Comparison of ENCODE assay signal across 17 cellular contexts in genomic region chr7:152862033-152862432, GRCh38.
DNase-seq lines count a peak whose midpoint lies in the region; ATAC-seq and TF ChIP-seq lines count a peak whose summit lies in the region.
"Had no signal": no experiment of that assay in that cellular context is flagged by ENCODE, and none has a peak within 500 bp of the region (broad histone marks: within the 10 kb centered on the region; RNA-seq: fewer than 3 reads in every experiment).

No MANE protein-coding gene starts in this region.

- H3K79me2 ChIP-seq in OCI-LY7 (ENCODE audit: insufficient read depth, low read depth, low read length), result no peaks in the 10 kb centered on the region

- POLR2A ChIA-PET in OCI-LY7 (lab: Charles Lee), result no interaction called here

- H3K36me3 Mint-ChIP-seq in activated naive CD8-positive, alpha-beta T cell treated with anti-CD3 and anti-CD28 coated beads, Interleukin-2, amount 50 U/mL, for 24 hours (ENCODE audit: low read depth), result peaks cover 9% of the 10 kb centered on the region
- H3K36me3 Mint-ChIP-seq in activated naive CD8-positive, alpha-beta T cell treated with anti-CD3 and anti-CD28 coated beads for 36 hours, result peaks cover 12% of the 10 kb centered on the region
- no peaks in the 10 kb centered on the region for H3K36me3 Mint-ChIP-seq in stimulated activated effector memory CD8-positive, alpha-beta T cell treated with anti-CD3 and anti-CD28 coated beads, Interleukin-12 subunit alpha, Interleukin-12 subunit beta, amount 100 ng/mL, for 72 hours

- no TSS peak for BruUV-seq in OCI-LY7 (replicated peaks; lab: Mats Ljungman, UMichigan)

- H3K36me3 ChIP-seq in lower lobe of right lung (no peaks in the 10 kb centered on the region), OCI-LY7 (ENCODE audit: insufficient read depth, low read length) (no peaks in the 10 kb centered on the region)

- intact Hi-C loops in lower lobe of right lung (cut with DNase I) (no loop called here), OCI-LY7 (cut with micrococcal nuclease; ENCODE audit: unreplicated experiment) (no loop called here)

- no peak for DNase-seq in activated naive CD8-positive, alpha-beta T cell treated with anti-CD3 and anti-CD28 coated beads, Interleukin-2, amount 50 U/mL, for 24 hours
- no peak for DNase-seq in activated naive CD8-positive, alpha-beta T cell treated with anti-CD3 and anti-CD28 coated beads for 36 hours
- DNase-seq in NB4 (ENCODE audit: low read depth) (peak; percentile 92), UCSD-AML1 (lab: John Stamatoyannopoulos, UW; ENCODE audit: unreplicated experiment) (peak; percentile 50), lower lobe of right lung (no peak), OCI-LY7 (ENCODE audit: low spot score) (no peak)
- DNase-seq in stimulated activated effector memory CD8-positive, alpha-beta T cell treated with anti-CD3 and anti-CD28 coated beads, Interleukin-12 subunit alpha, Interleukin-12 subunit beta, amount 100 ng/mL, for 72 hours (ENCODE audit: low spot score in 2 of 2), result no peak
- DNase-seq: ACHN, C1 segment of cervical spinal cord, NCI-H1092, NCI-H1436 treated with DMSO at 0.1 percent for 48 hours, NCI-H2029, NCI-H345, NCI-H524 treated with DMSO at 0.1 percent for 48 hours, OCI-M1, SHP77 had no signal

- H3K9me2 ChIP-seq in OCI-LY7 (ENCODE audit: insufficient read depth, low read length), result no peaks in the 10 kb centered on the region

- H3K4me2 ChIP-seq in OCI-LY7 (ENCODE audit: low read length), result no peak overlapping the region

- H3K27me3 Mint-ChIP-seq in activated naive CD8-positive, alpha-beta T cell treated with anti-CD3 and anti-CD28 coated beads, Interleukin-2, amount 50 U/mL, for 24 hours, result no peaks in the 10 kb centered on the region
- H3K27me3 Mint-ChIP-seq in activated naive CD8-positive, alpha-beta T cell treated with anti-CD3 and anti-CD28 coated beads for 36 hours, result no peaks in the 10 kb centered on the region

- TF ChIP-seq CTCF in NB4 (IDR thresholded peaks at IDR 0.05; ENCODE audit: low read depth, low read length) (no peak), lower lobe of right lung (IDR thresholded peaks at IDR 0.05) (no peak), OCI-LY7 (conservative IDR thresholded peaks at IDR 0.05; ENCODE audit: low read length) (no peak)

- peaks cover 5% of the 10 kb centered on the region for H3K4me1 Mint-ChIP-seq in activated naive CD8-positive, alpha-beta T cell treated with anti-CD3 and anti-CD28 coated beads, Interleukin-2, amount 50 U/mL, for 24 hours
- H3K4me1 Mint-ChIP-seq in activated naive CD8-positive, alpha-beta T cell treated with anti-CD3 and anti-CD28 coated beads for 36 hours, result peaks cover 3% of the 10 kb centered on the region
- peaks cover 7% of the 10 kb centered on the region for H3K4me1 Mint-ChIP-seq in stimulated activated effector memory CD8-positive, alpha-beta T cell treated with anti-CD3 and anti-CD28 coated beads, Interleukin-12 subunit alpha, Interleukin-12 subunit beta, amount 100 ng/mL, for 72 hours

- H3K27ac ChIP-seq in lower lobe of right lung (no peak overlapping the region), OCI-LY7 (ENCODE audit: low read depth, low read length, poor library complexity, severe bottlenecking) (no peak overlapping the region)

- no peaks in the 10 kb centered on the region for H3K4me1 ChIP-seq in lower lobe of right lung
- no peaks in the 10 kb centered on the region for H3K4me1 ChIP-seq in OCI-LY7 (ENCODE audit: insufficient read depth, low read length, poor library complexity, severe bottlenecking)

- no peak overlapping the region for H3K27ac Mint-ChIP-seq in activated naive CD8-positive, alpha-beta T cell treated with anti-CD3 and anti-CD28 coated beads, Interleukin-2, amount 50 U/mL, for 24 hours
- H3K27ac Mint-ChIP-seq in activated naive CD8-positive, alpha-beta T cell treated with anti-CD3 and anti-CD28 coated beads for 36 hours, result no peak overlapping the region
- peak overlapping the region; percentile 37 for H3K27ac Mint-ChIP-seq in stimulated activated effector memory CD8-positive, alpha-beta T cell treated with anti-CD3 and anti-CD28 coated beads, Interleukin-12 subunit alpha, Interleukin-12 subunit beta, amount 100 ng/mL, for 72 hours

- H3K9me3 Mint-ChIP-seq in activated naive CD8-positive, alpha-beta T cell treated with anti-CD3 and anti-CD28 coated beads, Interleukin-2, amount 50 U/mL, for 24 hours, result no peaks in the 10 kb centered on the region
- no peaks in the 10 kb centered on the region for H3K9me3 Mint-ChIP-seq in activated naive CD8-positive, alpha-beta T cell treated with anti-CD3 and anti-CD28 coated beads for 36 hours
- H3K9me3 Mint-ChIP-seq in stimulated activated effector memory CD8-positive, alpha-beta T cell treated with anti-CD3 and anti-CD28 coated beads, Interleukin-12 subunit alpha, Interleukin-12 subunit beta, amount 100 ng/mL, for 72 hours, result no peaks in the 10 kb centered on the region

- CTCF ChIA-PET in OCI-LY7 (lab: Charles Lee; ENCODE audit: unreplicated experiment), result no interaction called here

- H3K9me3 ChIP-seq in lower lobe of right lung, result no peaks in the 10 kb centered on the region
- no peaks in the 10 kb centered on the region for H3K9me3 ChIP-seq in OCI-LY7 (ENCODE audit: low read length)

- no peaks in the 10 kb centered on the region for H3K27me3 ChIP-seq in lower lobe of right lung (ENCODE audit: low read depth)

- TF ChIP-seq POLR2A in NB4 (IDR thresholded peaks at IDR 0.05; ENCODE audit: extremely low read depth, insufficient read length), result no peak

- no peak overlapping the region for H3K4me3 Mint-ChIP-seq in activated naive CD8-positive, alpha-beta T cell treated with anti-CD3 and anti-CD28 coated beads, Interleukin-2, amount 50 U/mL, for 24 hours
- H3K4me3 Mint-ChIP-seq in activated naive CD8-positive, alpha-beta T cell treated with anti-CD3 and anti-CD28 coated beads for 36 hours, result no peak overlapping the region
- H3K4me3 Mint-ChIP-seq in stimulated activated effector memory CD8-positive, alpha-beta T cell treated with anti-CD3 and anti-CD28 coated beads, Interleukin-12 subunit alpha, Interleukin-12 subunit beta, amount 100 ng/mL, for 72 hours, result no peak overlapping the region

- no peak overlapping the region for H2AFZ ChIP-seq in OCI-LY7 (ENCODE audit: low read length)

- peak; percentile 49 for ATAC-seq in activated naive CD8-positive, alpha-beta T cell treated with anti-CD3 and anti-CD28 coated beads, Interleukin-2, amount 50 U/mL, for 24 hours
- no peak for ATAC-seq in stimulated activated effector memory CD8-positive, alpha-beta T cell treated with anti-CD3 and anti-CD28 coated beads, Interleukin-12 subunit alpha, Interleukin-12 subunit beta, amount 100 ng/mL, for 72 hours
- ATAC-seq in lower lobe of right lung, result no peak
- ATAC-seq: SK-N-SH treated with all-trans-retinoic acid at 6 μM for 48 hours had no signal

- H3K4me3 ChIP-seq in NB4 (ENCODE audit: low read depth, low read length), result no peak overlapping the region
- H3K4me3 ChIP-seq in lower lobe of right lung, result no peak overlapping the region
- no peak overlapping the region for H3K4me3 ChIP-seq in OCI-LY7 (ENCODE audit: low read depth, low read length, poor library complexity, severe bottlenecking)

- no peaks in the 10 kb centered on the region for H4K20me1 ChIP-seq in OCI-LY7 (ENCODE audit: insufficient read depth, low read length)

Comparison
In these comparisons a context has a peak if more than half of its experiments do, and no peak if none do; other contexts are left out.
1. DNase-seq: peak in NB4 (single experiment) and UCSD-AML1 (single experiment); none in activated naive CD8-positive, alpha-beta T cell treated with anti-CD3 and anti-CD28 coated beads, Interleukin-2, amount 50 U/mL, for 24 hours (single experiment), activated naive CD8-positive, alpha-beta T cell treated with anti-CD3 and anti-CD28 coated beads for 36 hours (single experiment), stimulated activated effector memory CD8-positive, alpha-beta T cell treated with anti-CD3 and anti-CD28 coated beads, Interleukin-12 subunit alpha, Interleukin-12 subunit beta, amount 100 ng/mL, for 72 hours (0 of 2), lower lobe of right lung (single experiment) and OCI-LY7 (single experiment).